ENCODE assay signal across 9 cellular contexts in the genomic region with DNA sequence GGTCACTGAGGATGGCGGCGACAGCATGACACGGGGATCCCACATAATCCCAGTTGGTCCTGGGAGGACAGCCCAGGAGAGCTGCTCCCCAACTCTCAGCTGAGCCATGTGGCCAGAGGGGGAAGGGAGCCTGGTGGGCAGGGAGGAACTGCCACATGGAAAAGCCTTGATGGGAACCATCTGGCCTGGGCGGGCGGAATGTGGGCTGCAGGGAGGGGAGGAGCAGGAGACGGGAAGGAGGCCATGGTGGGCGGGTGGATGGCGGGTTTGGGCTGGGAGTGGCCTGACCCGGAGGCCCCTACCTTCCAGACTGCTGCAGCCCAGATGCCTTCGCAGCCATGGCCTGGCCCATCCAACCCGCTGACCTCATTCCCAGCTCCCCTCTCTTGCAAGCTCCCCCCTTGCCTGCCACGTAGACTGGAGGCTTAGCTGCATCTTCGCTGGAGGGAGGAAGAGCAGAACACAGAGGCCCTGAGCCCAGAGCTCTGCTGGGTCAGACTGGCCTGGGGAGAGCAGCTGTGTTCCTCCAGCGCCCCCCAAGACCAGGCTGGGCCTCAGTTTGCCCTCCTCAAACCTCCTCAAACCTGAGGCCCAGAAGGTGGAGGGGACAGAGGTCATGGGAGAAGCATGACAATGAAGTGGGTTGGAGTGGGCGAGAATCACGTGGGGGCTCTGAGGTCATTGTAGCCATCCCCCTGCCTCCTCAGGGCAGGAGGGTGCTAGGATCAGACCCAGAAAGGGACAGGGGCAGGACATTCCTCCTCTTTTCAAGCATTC. TPM values are rescaled to one million over a fixed set of nuclear protein-coding genes. Genes with fewer than 3 reads are reported as not detected.
DNase-seq lines count a peak whose midpoint lies in the region; ATAC-seq and TF ChIP-seq lines count a peak whose summit lies in the region.
"Had no signal": no experiment of that assay in that cellular context is flagged by ENCODE, and none has a peak within 500 bp of the region (broad histone marks: within the 10 kb centered on the region; RNA-seq: fewer than 3 reads in every experiment).

No MANE protein-coding gene starts in this region.

- H3K4me1 Mint-ChIP-seq in activated naive CD8-positive, alpha-beta T cell treated with anti-CD3 and anti-CD28 coated beads, Interleukin-2, amount 50 U/mL, for 24 hours = peaks cover 27% of the 10 kb centered on the region

- peak overlapping the region; percentile 26 for H3K4me3 ChIP-seq in rectal smooth muscle tissue (ENCODE audit: low read length)

- peaks cover 46% of the 10 kb centered on the region for H3K27me3 Mint-ChIP-seq in activated naive CD8-positive, alpha-beta T cell treated with anti-CD3 and anti-CD28 coated beads, Interleukin-2, amount 50 U/mL, for 24 hours

- H3K36me3 Mint-ChIP-seq in activated naive CD8-positive, alpha-beta T cell treated with anti-CD3 and anti-CD28 coated beads, Interleukin-2, amount 50 U/mL, for 24 hours (ENCODE audit: low read depth) = no peaks in the 10 kb centered on the region

- H3K27me3 ChIP-seq in rectal smooth muscle tissue (ENCODE audit: control insufficient read depth, insufficient read depth, low read length) = no peaks in the 10 kb centered on the region

- peak; percentile 87 for ATAC-seq in SK-N-SH treated with all-trans-retinoic acid at 6 μM for 48 hours
- ATAC-seq in activated naive CD8-positive, alpha-beta T cell treated with anti-CD3 and anti-CD28 coated beads, Interleukin-2, amount 50 U/mL, for 24 hours = no peak

- H3K4me1 ChIP-seq in rectal smooth muscle tissue (ENCODE audit: control insufficient read depth, insufficient read depth, low read length) = peaks cover 62% of the 10 kb centered on the region

- DNase-seq in Daoy (ENCODE audit: low read depth) (peak; percentile 97), cardiac septum (ENCODE audit: low spot score) (peak; percentile 90), NOMO-1 treated with dmso at 0.1 percent for 144 hours (lab: John Stamatoyannopoulos, UW; ENCODE audit: unreplicated experiment) (no peak), NCI-H345 treated with DMSO at 0.1 percent for 48 hours (lab: John Stamatoyannopoulos, UW; ENCODE audit: unreplicated experiment) (no peak), cerebellar nuclear complex (lab: John Stamatoyannopoulos, UW) (no peak)
- no peak for DNase-seq in activated naive CD8-positive, alpha-beta T cell treated with anti-CD3 and anti-CD28 coated beads, Interleukin-2, amount 50 U/mL, for 24 hours
- DNase-seq: RPMI8226 had no signal

- no peak overlapping the region for H3K4me3 Mint-ChIP-seq in activated naive CD8-positive, alpha-beta T cell treated with anti-CD3 and anti-CD28 coated beads, Interleukin-2, amount 50 U/mL, for 24 hours

- H3K36me3 ChIP-seq in rectal smooth muscle tissue (ENCODE audit: control insufficient read depth, insufficient read depth, low read length) = no peaks in the 10 kb centered on the region

- H3K27ac ChIP-seq in rectal smooth muscle tissue (ENCODE audit: low read depth, low read length) = peak overlapping the region; percentile 98

- H3K9ac ChIP-seq in rectal smooth muscle tissue (ENCODE audit: low read length) = peak overlapping the region; percentile 45

- H3K27ac Mint-ChIP-seq in activated naive CD8-positive, alpha-beta T cell treated with anti-CD3 and anti-CD28 coated beads, Interleukin-2, amount 50 U/mL, for 24 hours = no peak overlapping the region

- H3K9me3 Mint-ChIP-seq in activated naive CD8-positive, alpha-beta T cell treated with anti-CD3 and anti-CD28 coated beads, Interleukin-2, amount 50 U/mL, for 24 hours = no peaks in the 10 kb centered on the region

- intact Hi-C loops in cardiac septum (cut with DNase I) = no loop called here

TF ChIP-seq in SK-N-SH treated with all-trans-retinoic acid at 6 μM for 48 hours, 23 proteins besides CTCF, POLR2A, EP300 and RAD21 (continues in another document):
- no peak for TF ChIP-seq OSR1 (CRISPR knock-in tag; IDR thresholded peaks at IDR 0.05)
- peak; percentile 90; the same call in 1 of the 2 replicates for TF ChIP-seq CSDC2 (CRISPR knock-in tag; IDR thresholded peaks at IDR 0.05)
- TF ChIP-seq TOX (CRISPR knock-in tag; IDR thresholded peaks at IDR 0.05; ENCODE audit: borderline replicate concordance) = no peak
- TF ChIP-seq ZFP30 (CRISPR knock-in tag; IDR thresholded peaks at IDR 0.05) = 0 out of 2 replicates have a peak, but pooled peaks have one; percentile 10
- TF ChIP-seq GLIS3 (CRISPR knock-in tag; IDR thresholded peaks at IDR 0.05) = peak; percentile 76
- peak; percentile 82; the same call in 1 of the 2 replicates for TF ChIP-seq SNAI2 (CRISPR knock-in tag; IDR thresholded peaks at IDR 0.05)
- 0 out of 2 replicates have a peak, but pooled peaks have one; percentile 52 for TF ChIP-seq ZNF565 (CRISPR knock-in tag; conservative IDR thresholded peaks at IDR 0.05; ENCODE audit: low read depth)
- TF ChIP-seq ZNF70 (CRISPR knock-in tag; IDR thresholded peaks at IDR 0.05) = no peak
- no peak for TF ChIP-seq BACH2 (CRISPR knock-in tag; IDR thresholded peaks at IDR 0.05; ENCODE audit: borderline replicate concordance)
- TF ChIP-seq ZC3H10 (CRISPR knock-in tag; IDR thresholded peaks at IDR 0.05) = no peak
- no peak for TF ChIP-seq RARB (CRISPR knock-in tag; IDR thresholded peaks at IDR 0.05)
- no peak for TF ChIP-seq ESRRG (CRISPR knock-in tag; IDR thresholded peaks at IDR 0.05)
- TF ChIP-seq, protein P1, sequence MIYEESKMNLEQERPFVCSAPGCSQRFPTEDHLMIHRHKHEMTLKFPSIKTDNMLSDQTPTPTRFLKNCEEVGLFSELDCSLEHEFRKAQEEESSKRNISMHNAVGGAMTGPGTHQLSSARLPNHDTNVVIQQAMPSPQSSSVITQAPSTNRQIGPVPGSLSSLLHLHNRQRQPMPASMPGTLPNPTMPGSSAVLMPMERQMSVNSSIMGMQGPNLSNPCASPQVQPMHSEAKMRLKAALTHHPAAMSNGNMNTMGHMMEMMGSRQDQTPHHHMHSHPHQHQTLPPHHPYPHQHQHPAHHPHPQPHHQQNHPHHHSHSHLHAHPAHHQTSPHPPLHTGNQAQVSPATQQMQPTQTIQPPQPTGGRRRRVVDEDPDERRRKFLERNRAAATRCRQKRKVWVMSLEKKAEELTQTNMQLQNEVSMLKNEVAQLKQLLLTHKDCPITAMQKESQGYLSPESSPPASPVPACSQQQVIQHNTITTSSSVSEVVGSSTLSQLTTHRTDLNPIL (CRISPR knock-in tag; IDR thresholded peaks at IDR 0.05; ENCODE audit: low read depth) = no peak; the same call in 1 of the 2 replicates
- TF ChIP-seq TCF4 (CRISPR knock-in tag; IDR thresholded peaks at IDR 0.05; ENCODE audit: borderline replicate concordance) = peak; percentile 97
- TF ChIP-seq, protein P2, sequence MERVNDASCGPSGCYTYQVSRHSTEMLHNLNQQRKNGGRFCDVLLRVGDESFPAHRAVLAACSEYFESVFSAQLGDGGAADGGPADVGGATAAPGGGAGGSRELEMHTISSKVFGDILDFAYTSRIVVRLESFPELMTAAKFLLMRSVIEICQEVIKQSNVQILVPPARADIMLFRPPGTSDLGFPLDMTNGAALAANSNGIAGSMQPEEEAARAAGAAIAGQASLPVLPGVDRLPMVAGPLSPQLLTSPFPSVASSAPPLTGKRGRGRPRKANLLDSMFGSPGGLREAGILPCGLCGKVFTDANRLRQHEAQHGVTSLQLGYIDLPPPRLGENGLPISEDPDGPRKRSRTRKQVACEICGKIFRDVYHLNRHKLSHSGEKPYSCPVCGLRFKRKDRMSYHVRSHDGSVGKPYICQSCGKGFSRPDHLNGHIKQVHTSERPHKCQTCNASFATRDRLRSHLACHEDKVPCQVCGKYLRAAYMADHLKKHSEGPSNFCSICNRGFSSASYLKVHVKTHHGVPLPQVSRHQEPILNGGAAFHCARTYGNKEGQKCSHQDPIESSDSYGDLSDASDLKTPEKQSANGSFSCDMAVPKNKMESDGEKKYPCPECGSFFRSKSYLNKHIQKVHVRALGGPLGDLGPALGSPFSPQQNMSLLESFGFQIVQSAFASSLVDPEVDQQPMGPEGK (CRISPR knock-in tag; IDR thresholded peaks at IDR 0.05; ENCODE audit: borderline replicate concordance) = peak; percentile 66; the same call in 1 of the 2 replicates
- peak; percentile 43; the same call in 1 of the 2 replicates for TF ChIP-seq ISL1 (CRISPR knock-in tag; IDR thresholded peaks at IDR 0.05)
- TF ChIP-seq, protein P3, sequence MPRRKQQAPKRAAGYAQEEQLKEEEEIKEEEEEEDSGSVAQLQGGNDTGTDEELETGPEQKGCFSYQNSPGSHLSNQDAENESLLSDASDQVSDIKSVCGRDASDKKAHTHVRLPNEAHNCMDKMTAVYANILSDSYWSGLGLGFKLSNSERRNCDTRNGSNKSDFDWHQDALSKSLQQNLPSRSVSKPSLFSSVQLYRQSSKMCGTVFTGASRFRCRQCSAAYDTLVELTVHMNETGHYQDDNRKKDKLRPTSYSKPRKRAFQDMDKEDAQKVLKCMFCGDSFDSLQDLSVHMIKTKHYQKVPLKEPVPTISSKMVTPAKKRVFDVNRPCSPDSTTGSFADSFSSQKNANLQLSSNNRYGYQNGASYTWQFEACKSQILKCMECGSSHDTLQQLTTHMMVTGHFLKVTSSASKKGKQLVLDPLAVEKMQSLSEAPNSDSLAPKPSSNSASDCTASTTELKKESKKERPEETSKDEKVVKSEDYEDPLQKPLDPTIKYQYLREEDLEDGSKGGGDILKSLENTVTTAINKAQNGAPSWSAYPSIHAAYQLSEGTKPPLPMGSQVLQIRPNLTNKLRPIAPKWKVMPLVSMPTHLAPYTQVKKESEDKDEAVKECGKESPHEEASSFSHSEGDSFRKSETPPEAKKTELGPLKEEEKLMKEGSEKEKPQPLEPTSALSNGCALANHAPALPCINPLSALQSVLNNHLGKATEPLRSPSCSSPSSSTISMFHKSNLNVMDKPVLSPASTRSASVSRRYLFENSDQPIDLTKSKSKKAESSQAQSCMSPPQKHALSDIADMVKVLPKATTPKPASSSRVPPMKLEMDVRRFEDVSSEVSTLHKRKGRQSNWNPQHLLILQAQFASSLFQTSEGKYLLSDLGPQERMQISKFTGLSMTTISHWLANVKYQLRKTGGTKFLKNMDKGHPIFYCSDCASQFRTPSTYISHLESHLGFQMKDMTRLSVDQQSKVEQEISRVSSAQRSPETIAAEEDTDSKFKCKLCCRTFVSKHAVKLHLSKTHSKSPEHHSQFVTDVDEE (CRISPR knock-in tag; IDR thresholded peaks at IDR 0.05) = peak; percentile 81
- TF ChIP-seq ARNTL (CRISPR knock-in tag; IDR thresholded peaks at IDR 0.05; ENCODE audit: borderline replicate concordance, low read depth) = no peak

RNA-seq across cellular contexts. Expression of gene COL1A1, which starts 8.2 kb away (rescaled TPM):
- total RNA-seq in Daoy (2014; rRNA removed; shearing (Covaris generic)) = 288 and 336 TPM in 2 replicates
- total RNA-seq in cardiac septum = 142 TPM

RNA-seq across cellular contexts. Expression of gene SGCA, which starts 43.9 kb away (rescaled TPM):
- 0.51 and 1.3 TPM in 2 replicates for total RNA-seq in Daoy (2014; rRNA removed; shearing (Covaris generic))
- 159 TPM for total RNA-seq in cardiac septum

RNA-seq across cellular contexts. Expression of gene PPP1R9B, which starts 59.2 kb away (rescaled TPM):
- 28.8 and 36.3 TPM in 2 replicates for total RNA-seq in Daoy (2014; rRNA removed; shearing (Covaris generic))
- total RNA-seq in cardiac septum = 46.1 TPM

Comparison
In these comparisons a context has a peak if more than half of its experiments do, and no peak if none do; other contexts are left out.
1. DNase-seq: peak in Daoy (single experiment) and cardiac septum (single experiment); none in activated naive CD8-positive, alpha-beta T cell treated with anti-CD3 and anti-CD28 coated beads, Interleukin-2, amount 50 U/mL, for 24 hours (single experiment), NOMO-1 treated with dmso at 0.1 percent for 144 hours (single experiment), NCI-H345 treated with DMSO at 0.1 percent for 48 hours (single experiment) and cerebellar nuclear complex (0 of 2).
2. RNA of gene SGCA, which starts 43.9 kb away (total RNA-seq): 159 TPM in cardiac septum (single experiment); 0.51 to 1.3 TPM in Daoy; every median in the first group is over 10 times any median in the second.